ENCODE assay signal across 8 cellular contexts in genomic region chr1:7962636-7963377, GRCh38. TPM values are rescaled to one million over a fixed set of nuclear protein-coding genes. Genes with fewer than 3 reads are reported as not detected.
DNase-seq lines count a peak whose midpoint lies in the region; ATAC-seq lines count a peak whose summit lies in the region.

No MANE protein-coding gene starts in this region.

- H3K27ac ChIP-seq in iPS-20b (ENCODE audit: low read length) (no peak overlapping the region), thymus (ENCODE audit: low read depth) (no peak overlapping the region)

- H3K4me1 Mint-ChIP-seq in activated naive CD4-positive, alpha-beta T cell treated with anti-CD3 and anti-CD28 coated beads, Interleukin-2, amount 50 U/mL, for 24 hours, result peaks cover 66% of the 10 kb centered on the region
- peaks cover 29% of the 10 kb centered on the region for H3K4me1 Mint-ChIP-seq in activated T-helper 17 cell treated with anti-CD3 and anti-CD28 coated beads, Interleukin-2, amount 50 U/mL, for 72 hours

- H3K9ac ChIP-seq in iPS-20b (ENCODE audit: low read depth, low read length), result peak overlapping the region; percentile 83; the same call in 1 of the 2 replicates

- H3K36me3 Mint-ChIP-seq in activated naive CD4-positive, alpha-beta T cell treated with anti-CD3 and anti-CD28 coated beads, Interleukin-2, amount 50 U/mL, for 24 hours, result peaks cover 15% of the 10 kb centered on the region
- peaks cover 70% of the 10 kb centered on the region for H3K36me3 Mint-ChIP-seq in activated T-helper 17 cell treated with anti-CD3 and anti-CD28 coated beads, Interleukin-2, amount 50 U/mL, for 72 hours (ENCODE audit: low read depth)

- ATAC-seq in activated T-helper 17 cell treated with anti-CD3 and anti-CD28 coated beads, Interleukin-2, amount 50 U/mL, for 72 hours (replicated peaks), result no peak
- ATAC-seq in GM18873 (IDR thresholded peaks at IDR 0.05; ENCODE audit: low FRiP score, unreplicated experiment), result no peak

- no peaks in the 10 kb centered on the region for H3K27me3 ChIP-seq in iPS-20b (ENCODE audit: insufficient read depth, low read length)
- H3K27me3 ChIP-seq in thymus (ENCODE audit: control insufficient read depth, insufficient read depth), result no peaks in the 10 kb centered on the region

- peak overlapping the region; percentile 91 for H3K4me3 ChIP-seq in iPS-20b (ENCODE audit: low read length)
- peak overlapping the region; percentile 89 for H3K4me3 ChIP-seq in thymus (ENCODE audit: low read length)

- H3K9me3 ChIP-seq in iPS-20b (ENCODE audit: insufficient read depth, low read depth, low read length), result no peaks in the 10 kb centered on the region
- H3K9me3 ChIP-seq in thymus (ENCODE audit: control insufficient read depth), result no peaks in the 10 kb centered on the region

- H3K27ac Mint-ChIP-seq in activated naive CD4-positive, alpha-beta T cell treated with anti-CD3 and anti-CD28 coated beads, Interleukin-2, amount 50 U/mL, for 24 hours, result peak overlapping the region; percentile 98
- peak overlapping the region; percentile 95 for H3K27ac Mint-ChIP-seq in activated T-helper 17 cell treated with anti-CD3 and anti-CD28 coated beads, Interleukin-2, amount 50 U/mL, for 72 hours

- H3K27me3 Mint-ChIP-seq in activated naive CD4-positive, alpha-beta T cell treated with anti-CD3 and anti-CD28 coated beads, Interleukin-2, amount 50 U/mL, for 24 hours, result no peaks in the 10 kb centered on the region
- H3K27me3 Mint-ChIP-seq in activated T-helper 17 cell treated with anti-CD3 and anti-CD28 coated beads, Interleukin-2, amount 50 U/mL, for 72 hours, result no peaks in the 10 kb centered on the region

- no peaks in the 10 kb centered on the region for H3K9me3 Mint-ChIP-seq in activated naive CD4-positive, alpha-beta T cell treated with anti-CD3 and anti-CD28 coated beads, Interleukin-2, amount 50 U/mL, for 24 hours
- H3K9me3 Mint-ChIP-seq in activated T-helper 17 cell treated with anti-CD3 and anti-CD28 coated beads, Interleukin-2, amount 50 U/mL, for 72 hours, result no peaks in the 10 kb centered on the region

- 95% methylated on average over 11 of the region's 11 CpGs for WGBS in thymus

- peak overlapping the region; percentile 100 for H3K4me3 Mint-ChIP-seq in activated naive CD4-positive, alpha-beta T cell treated with anti-CD3 and anti-CD28 coated beads, Interleukin-2, amount 50 U/mL, for 24 hours
- peak overlapping the region; percentile 96 for H3K4me3 Mint-ChIP-seq in activated T-helper 17 cell treated with anti-CD3 and anti-CD28 coated beads, Interleukin-2, amount 50 U/mL, for 72 hours

- peaks cover 3% of the 10 kb centered on the region; the same call in 1 of the 2 replicates for H3K4me1 ChIP-seq in iPS-20b (ENCODE audit: insufficient read depth, low read length)
- H3K4me1 ChIP-seq in thymus (ENCODE audit: control insufficient read depth, insufficient read depth, low read length), result peaks cover 5% of the 10 kb centered on the region

- peaks cover 48% of the 10 kb centered on the region for H3K36me3 ChIP-seq in iPS-20b (ENCODE audit: insufficient read depth, low read depth, low read length)
- peaks cover 36% of the 10 kb centered on the region for H3K36me3 ChIP-seq in thymus (ENCODE audit: control insufficient read depth, insufficient read depth)

- DNase-seq in activated naive CD4-positive, alpha-beta T cell treated with anti-CD3 and anti-CD28 coated beads, Interleukin-2, amount 50 U/mL, for 16 hours, result no peak
- no peak for DNase-seq in iPS-NIHi11 (ENCODE audit: low spot score)
- no peak for DNase-seq in GM03348 (ENCODE audit: low spot score)

RNA-seq across cellular contexts. Expression of gene PARK7, which starts 1.3 kb away (rescaled TPM):
- total RNA-seq in activated T-helper 17 cell treated with anti-CD3 and anti-CD28 coated beads, Interleukin-2, amount 50 U/mL, for 72 hours, result 100 to 1,000 TPM; 262 to 416 TPM
- polyA plus RNA-seq in thymus, result 326 TPM

RNA-seq across cellular contexts. Expression of gene TNFRSF9, which starts 22.2 kb away (rescaled TPM):
- total RNA-seq in activated T-helper 17 cell treated with anti-CD3 and anti-CD28 coated beads, Interleukin-2, amount 50 U/mL, for 72 hours, result 10 to 100 TPM; 22.2 to 40.8 TPM
- 12.0 TPM for polyA plus RNA-seq in thymus
